8 cellular contexts compared by ENCODE assay signal in the genomic region with DNA sequence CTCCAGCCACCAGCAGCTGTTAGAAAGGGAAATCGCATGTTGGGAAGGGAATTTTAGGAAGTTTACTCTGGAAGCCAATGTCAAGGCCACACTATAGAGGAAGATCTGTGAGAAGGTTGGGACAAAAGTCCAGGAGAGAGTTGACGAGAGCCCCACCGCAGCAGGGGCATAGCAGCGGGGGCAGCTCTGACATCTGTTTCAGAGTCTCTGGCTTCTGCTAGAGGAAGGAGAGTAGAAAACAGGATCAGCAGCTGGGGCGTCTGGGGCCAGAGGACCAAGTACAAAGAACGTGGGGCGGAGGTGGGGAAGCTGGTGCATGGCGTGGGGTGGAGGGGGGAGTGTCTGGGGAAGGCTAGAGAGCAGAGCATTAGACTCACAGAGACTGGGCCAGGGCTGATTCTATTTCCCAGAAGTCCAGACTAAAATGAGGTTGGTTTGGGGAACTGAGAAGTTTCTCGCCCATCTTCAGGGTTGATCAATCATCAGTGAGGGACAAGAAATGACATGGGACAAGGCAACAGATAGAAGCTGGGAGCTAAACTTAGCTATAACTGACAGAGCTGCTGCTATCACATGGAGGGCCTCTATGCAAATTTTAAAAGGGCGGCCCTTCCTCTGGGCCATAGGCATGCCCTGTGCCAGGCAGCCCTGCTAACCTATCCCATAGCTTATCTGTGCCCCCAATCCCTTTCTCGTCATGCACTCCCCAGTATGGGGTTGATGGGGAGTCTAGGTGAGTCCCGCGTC. TPM values are rescaled to one million over a fixed set of nuclear protein-coding genes. Genes with fewer than 3 reads are reported as not detected.
A peak's percentile ranks its signal among the peaks of the same experiment; 100 is the strongest.
DNase-seq lines count a peak whose midpoint lies in the region; ATAC-seq and TF ChIP-seq lines count a peak whose summit lies in the region.

No MANE protein-coding gene starts in this region.

- no peak overlapping the region for H3K27ac Mint-ChIP-seq in stimulated activated naive CD8-positive, alpha-beta T cell treated with anti-CD3 and anti-CD28 coated beads, Interleukin-15, amount 100 ng/mL, for 72 hours

- H3K4me1 Mint-ChIP-seq in stimulated activated naive CD8-positive, alpha-beta T cell treated with anti-CD3 and anti-CD28 coated beads, Interleukin-15, amount 100 ng/mL, for 72 hours, result peaks cover 17% of the 10 kb centered on the region

- H3K27me3 Mint-ChIP-seq in stimulated activated naive CD8-positive, alpha-beta T cell treated with anti-CD3 and anti-CD28 coated beads, Interleukin-15, amount 100 ng/mL, for 72 hours, result no peaks in the 10 kb centered on the region

- in situ Hi-C loops in Panc1 (cut with HindIII; ENCODE audit: low pct_unique_long_range_greater_than_20kb, low sequenced_read_pairs), result no loop called here

- ATAC-seq in GM18870 (IDR thresholded peaks at IDR 0.05; ENCODE audit: unreplicated experiment) (peak; percentile 62), HG03025 (IDR thresholded peaks at IDR 0.05; ENCODE audit: low FRiP score, unreplicated experiment) (peak; percentile 45), Panc1 (no peak)
- ATAC-seq in stimulated activated naive CD8-positive, alpha-beta T cell treated with anti-CD3 and anti-CD28 coated beads, Interleukin-15, amount 100 ng/mL, for 72 hours, result no peak

- DNase-seq in BJ (ENCODE audit: low read depth) (no peak), Panc1 (ENCODE audit: low read depth, low spot score) (no peak), foreskin fibroblast (no peak), iPS-NIHi7 (ENCODE audit: extremely low spot score) (no peak), SKM-1 (lab: John Stamatoyannopoulos, UW; ENCODE audit: unreplicated experiment) (no peak)
- peak in 1 of 2 donors; percentile 13 for DNase-seq in stimulated activated naive CD8-positive, alpha-beta T cell treated with anti-CD3 and anti-CD28 coated beads, Interleukin-15, amount 100 ng/mL, for 72 hours

- TSS peak; percentile 71 for BruUV-seq in Panc1 (replicated peaks; lab: Mats Ljungman, UMichigan)

- intact Hi-C loops in Panc1 (cut with micrococcal nuclease; ENCODE audit: unreplicated experiment), result no loop called here

- no peaks in the 10 kb centered on the region for H3K9me3 ChIP-seq in Panc1 (ENCODE audit: control insufficient read depth, insufficient read depth, low read depth, low read length)

- H3K36me3 ChIP-seq in BJ (ENCODE audit: control insufficient read depth, insufficient read depth, low read length), result peaks cover 5% of the 10 kb centered on the region
- no peaks in the 10 kb centered on the region for H3K36me3 ChIP-seq in Panc1 (ENCODE audit: control insufficient read depth, insufficient read depth, low read length)

- H3K4me3 ChIP-seq in BJ (ENCODE audit: low read depth, low read length) (peak overlapping the region; percentile 92), Panc1 (ENCODE audit: low read depth in 2 of 2, low read length in 2 of 2) (peak overlapping the region; percentile 81 to 82), foreskin fibroblast (ENCODE audit: low read depth in 1 of 2, low read length in 2 of 2) (peak overlapping the region; percentile 81 to 84)

- H3K27ac ChIP-seq in Panc1 (ENCODE audit: low read length), result peak overlapping the region; percentile 52

- peaks cover 6% of the 10 kb centered on the region for H3K4me1 ChIP-seq in Panc1 (ENCODE audit: control insufficient read depth, insufficient read depth, low read length)

- POLR2A ChIA-PET in BJ (lab: Charles Lee), result no interaction called here
- POLR2A ChIA-PET in Panc1 (lab: Charles Lee), result no interaction called here

- CTCF ChIA-PET in BJ (lab: Yijun Ruan, JAX) (interaction anchor here (0.6 to 1.5 kb wide), 3 partner anchors 9 to 34 kb away, joined by 3 to 5 read pairs (median 3); no protein-coding TSS in a partner anchor), Panc1 (lab: Charles Lee) (no interaction called here)

- H3K27me3 ChIP-seq in BJ (ENCODE audit: control insufficient read depth, insufficient read depth, low read length), result no peaks in the 10 kb centered on the region
- no peaks in the 10 kb centered on the region for H3K27me3 ChIP-seq in Panc1 (ENCODE audit: control insufficient read depth, insufficient read depth, low read length)

- H3K9me3 Mint-ChIP-seq in stimulated activated naive CD8-positive, alpha-beta T cell treated with anti-CD3 and anti-CD28 coated beads, Interleukin-15, amount 100 ng/mL, for 72 hours, result no peaks in the 10 kb centered on the region

- TF ChIP-seq CTCF in BJ (IDR thresholded peaks at IDR 0.05; ENCODE audit: insufficient read depth, low read depth, low read length) (no peak), Panc1 (IDR thresholded peaks at IDR 0.05) (no peak), foreskin fibroblast (IDR thresholded peaks at IDR 0.05; ENCODE audit: low read depth, low read length) (no peak)

- H3K4me3 Mint-ChIP-seq in stimulated activated naive CD8-positive, alpha-beta T cell treated with anti-CD3 and anti-CD28 coated beads, Interleukin-15, amount 100 ng/mL, for 72 hours, result peak overlapping the region; percentile 88 to 95

RNA-seq across cellular contexts. Expression of gene RABEP2, which starts 1.2 kb away (rescaled TPM):
- polyA plus RNA-seq in BJ (2011; rRNA removed), result 14.5 and 20.4 TPM in 2 replicates
- polyA minus RNA-seq in BJ (2011; rRNA and poly(A)+ RNA removed), result 4.7 and 5.6 TPM in 2 replicates
- 24.8 TPM for total RNA-seq in Panc1 (2021; ENCODE audit: unreplicated experiment)
- 36.9 TPM for polyA plus RNA-seq in Panc1 (2012; ENCODE audit: insufficient read length)

RNA-seq across cellular contexts. Expression of gene CD19, which starts 7.9 kb away (rescaled TPM):
- polyA plus RNA-seq in BJ (2011; rRNA removed), result not detected in 2 replicates
- not detected in 2 replicates for polyA minus RNA-seq in BJ (2011; rRNA and poly(A)+ RNA removed)
- not detected for total RNA-seq in Panc1 (2021; ENCODE audit: unreplicated experiment)
- polyA plus RNA-seq in Panc1 (2012; ENCODE audit: insufficient read length), result not detected

RNA-seq across cellular contexts. Expression of gene NFATC2IP, which starts 26.9 kb away (rescaled TPM):
- polyA plus RNA-seq in BJ (2011; rRNA removed), result 23.6 and 30.7 TPM in 2 replicates
- polyA minus RNA-seq in BJ (2011; rRNA and poly(A)+ RNA removed), result 12.7 and 12.8 TPM in 2 replicates
- total RNA-seq in Panc1 (2021; ENCODE audit: unreplicated experiment), result 47.3 TPM
- polyA plus RNA-seq in Panc1 (2012; ENCODE audit: insufficient read length), result 30.5 TPM

RNA-seq across cellular contexts. Expression of gene ATP2A1, which starts 45.5 kb away (rescaled TPM):
- 0.38 and 0.44 TPM in 2 replicates for polyA plus RNA-seq in BJ (2011; rRNA removed)
- 0.10 and 0.62 TPM in 2 replicates for polyA minus RNA-seq in BJ (2011; rRNA and poly(A)+ RNA removed)
- total RNA-seq in Panc1 (2021; ENCODE audit: unreplicated experiment), result 2.9 TPM
- polyA plus RNA-seq in Panc1 (2012; ENCODE audit: insufficient read length), result 2.7 TPM

RNA-seq across cellular contexts. Expression of gene SPNS1, which starts 50.8 kb away (rescaled TPM):
- polyA plus RNA-seq in BJ (2011; rRNA removed), result 20.4 and 52.7 TPM in 2 replicates
- 16.2 and 20.5 TPM in 2 replicates for polyA minus RNA-seq in BJ (2011; rRNA and poly(A)+ RNA removed)
- total RNA-seq in Panc1 (2021; ENCODE audit: unreplicated experiment), result 79.1 TPM
- polyA plus RNA-seq in Panc1 (2012; ENCODE audit: insufficient read length), result 84.3 TPM

Comparison
In these comparisons a context has a peak if more than half of its experiments do, and no peak if none do; other contexts are left out.
1. ATAC-seq: peak in GM18870 (single experiment) and HG03025 (single experiment); none in Panc1 (single experiment) and stimulated activated naive CD8-positive, alpha-beta T cell treated with anti-CD3 and anti-CD28 coated beads, Interleukin-15, amount 100 ng/mL, for 72 hours (single experiment).
2. Peak in every context shown above with its lines, with median percentiles within 50 percentile points of each other: H3K4me3 ChIP-seq.